13 cellular contexts compared by ENCODE assay signal in the genomic region with DNA sequence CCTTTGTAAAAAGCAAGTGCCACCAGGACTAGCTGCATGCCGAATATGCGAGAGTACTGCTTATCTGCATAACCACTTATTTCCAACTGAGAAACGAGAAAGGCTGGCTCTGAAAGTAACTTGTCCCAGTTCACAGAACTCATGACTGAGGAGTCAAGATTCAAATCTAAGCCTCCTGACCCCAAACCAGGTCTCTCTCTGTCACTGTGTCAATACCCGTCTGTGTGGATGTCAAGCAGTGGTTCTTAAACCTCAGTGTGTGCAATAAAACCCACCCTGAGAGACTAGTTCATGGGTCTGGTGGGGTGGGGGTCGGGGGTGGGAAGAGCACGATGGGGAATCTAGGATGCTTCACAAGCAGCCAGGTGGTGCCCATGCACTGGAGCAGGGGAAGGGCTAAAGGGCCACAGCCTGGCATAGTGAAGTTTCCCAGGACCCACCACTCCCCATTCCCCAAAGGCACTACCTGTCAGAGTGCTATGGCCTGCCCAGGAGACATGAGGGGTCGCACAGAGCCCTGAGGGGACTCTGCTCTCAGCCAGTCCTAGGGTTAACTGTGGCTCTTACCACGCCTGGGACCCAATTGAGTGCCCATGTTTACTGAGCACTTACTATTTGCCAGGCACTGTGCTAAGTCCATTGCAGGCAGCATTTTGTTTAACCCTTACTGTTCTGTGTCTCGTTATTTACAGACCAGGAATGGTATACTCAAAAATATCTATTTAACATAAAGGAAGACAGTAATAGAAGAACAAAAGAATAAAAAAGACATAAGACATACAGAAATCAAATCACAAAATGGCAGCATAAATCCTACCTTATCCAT. TPM values are rescaled to one million over a fixed set of nuclear protein-coding genes. Genes with fewer than 3 reads are reported as not detected.
A peak's percentile ranks its signal among the peaks of the same experiment; 100 is the strongest.
DNase-seq lines count a peak whose midpoint lies in the region; ATAC-seq and TF ChIP-seq lines count a peak whose summit lies in the region.
"Had no signal": no experiment of that assay in that cellular context is flagged by ENCODE, and none has a peak within 500 bp of the region (broad histone marks: within the 10 kb centered on the region; RNA-seq: fewer than 3 reads in every experiment).

No MANE protein-coding gene starts in this region.

- no peak for TF ChIP-seq POLR2A in vagina (IDR thresholded peaks at IDR 0.05)

- H3K27ac ChIP-seq in vagina, result peak overlapping the region; percentile 93

- H3K4me3 Mint-ChIP-seq in stimulated activated naive CD8-positive, alpha-beta T cell treated with anti-CD3 and anti-CD28 coated beads, Interleukin-15, Interleukin-2, amounts not matched to agents 100 ng/mL and 50 ng/mL, for 24 hours, result no peak overlapping the region
- H3K4me3 Mint-ChIP-seq in activated naive CD8-positive, alpha-beta T cell treated with anti-CD3 and anti-CD28 coated beads, Interleukin-2, amount 50 U/mL, for 24 hours, result peak overlapping the region; percentile 17
- peak overlapping the region; percentile 22 to 90 (median 68) for H3K4me3 Mint-ChIP-seq in naive B cell
- H3K4me3 Mint-ChIP-seq: activated T-cell treated with anti-CD3 and anti-CD28 coated beads, Interleukin-2, amount 50 U/mL, for 4 hours had no signal

- H3K4me1 Mint-ChIP-seq in stimulated activated naive CD8-positive, alpha-beta T cell treated with anti-CD3 and anti-CD28 coated beads, Interleukin-15, Interleukin-2, amounts not matched to agents 100 ng/mL and 50 ng/mL, for 24 hours (ENCODE audit: low read depth), result peaks cover 100% of the 10 kb centered on the region
- peaks cover 99% of the 10 kb centered on the region for H3K4me1 Mint-ChIP-seq in activated naive CD8-positive, alpha-beta T cell treated with anti-CD3 and anti-CD28 coated beads, Interleukin-2, amount 50 U/mL, for 24 hours
- peaks cover 72 to 99% (median 94%) of the 10 kb centered on the region in 3 donors for H3K4me1 Mint-ChIP-seq in naive B cell

- H3K27me3 ChIP-seq in vagina, result no peaks in the 10 kb centered on the region

- H3K36me3 Mint-ChIP-seq in stimulated activated naive CD8-positive, alpha-beta T cell treated with anti-CD3 and anti-CD28 coated beads, Interleukin-15, Interleukin-2, amounts not matched to agents 100 ng/mL and 50 ng/mL, for 24 hours (ENCODE audit: low read depth), result peaks cover 20% of the 10 kb centered on the region
- H3K36me3 Mint-ChIP-seq in activated naive CD8-positive, alpha-beta T cell treated with anti-CD3 and anti-CD28 coated beads, Interleukin-2, amount 50 U/mL, for 24 hours (ENCODE audit: low read depth), result peaks cover 14% of the 10 kb centered on the region
- H3K36me3 Mint-ChIP-seq in naive B cell, result no peaks in the 10 kb centered on the region

- H3K27me3 Mint-ChIP-seq in stimulated activated naive CD8-positive, alpha-beta T cell treated with anti-CD3 and anti-CD28 coated beads, Interleukin-15, Interleukin-2, amounts not matched to agents 100 ng/mL and 50 ng/mL, for 24 hours, result no peaks in the 10 kb centered on the region
- no peaks in the 10 kb centered on the region for H3K27me3 Mint-ChIP-seq in activated naive CD8-positive, alpha-beta T cell treated with anti-CD3 and anti-CD28 coated beads, Interleukin-2, amount 50 U/mL, for 24 hours
- no peaks in the 10 kb centered on the region for H3K27me3 Mint-ChIP-seq in naive B cell

- H3K36me3 ChIP-seq in vagina, result no peaks in the 10 kb centered on the region

- intact Hi-C loops in vagina (cut with DNase I), result no loop called here

- peaks cover 100% of the 10 kb centered on the region for H3K4me1 ChIP-seq in vagina

- ATAC-seq in stimulated activated naive CD8-positive, alpha-beta T cell treated with anti-CD3 and anti-CD28 coated beads, Interleukin-15, Interleukin-2, amounts not matched to agents 100 U/mL and 50 U/mL, for 24 hours, result no peak
- no peak for ATAC-seq in activated naive CD8-positive, alpha-beta T cell treated with anti-CD3 and anti-CD28 coated beads, Interleukin-2, amount 50 U/mL, for 24 hours
- ATAC-seq in naive B cell (ENCODE audit: low read depth in 2 of 2), result no peak
- no peak for ATAC-seq in activated CD4-positive, CD25-positive, alpha-beta regulatory T cell treated with anti-CD3 and anti-CD28 coated beads, Interleukin-2, amount 50 U/mL, for 24 hours

- peak overlapping the region; percentile 80 for H3K27ac Mint-ChIP-seq in stimulated activated naive CD8-positive, alpha-beta T cell treated with anti-CD3 and anti-CD28 coated beads, Interleukin-15, Interleukin-2, amounts not matched to agents 100 ng/mL and 50 ng/mL, for 24 hours
- peak overlapping the region; percentile 59 for H3K27ac Mint-ChIP-seq in activated naive CD8-positive, alpha-beta T cell treated with anti-CD3 and anti-CD28 coated beads, Interleukin-2, amount 50 U/mL, for 24 hours
- H3K27ac Mint-ChIP-seq in naive B cell, result peak overlapping the region; percentile 66 to 98 (median 96)

- DNase-seq in stimulated activated naive CD8-positive, alpha-beta T cell treated with anti-CD3 and anti-CD28 coated beads, Interleukin-15, Interleukin-2, amounts not matched to agents 100 U/mL and 50 U/mL, for 24 hours, result no peak
- no peak for DNase-seq in activated naive CD8-positive, alpha-beta T cell treated with anti-CD3 and anti-CD28 coated beads, Interleukin-2, amount 50 U/mL, for 24 hours
- DNase-seq in naive B cell (no peak), vagina (ENCODE audit: extremely low spot score in 2 of 2) (no peak), activated gamma-delta T cell treated with Interleukin-2 at 50 U/mL for 16 hours (no peak)
- DNase-seq in stimulated activated CD8-positive, alpha-beta memory T cell treated with anti-CD3 and anti-CD28 coated beads, Interleukin-4, amount 100 ng/mL, for 48 hours, result no peak
- DNase-seq: activated T-cell treated with anti-CD3 and anti-CD28 coated beads, Interleukin-2, amount 50 U/mL, for 4 hours; kidney glomerular epithelial cell; NCI-H2029; small intestine; substantia nigra had no signal

- TF ChIP-seq CTCF in vagina (IDR thresholded peaks at IDR 0.05), result no peak

- H3K9me3 Mint-ChIP-seq in stimulated activated naive CD8-positive, alpha-beta T cell treated with anti-CD3 and anti-CD28 coated beads, Interleukin-15, Interleukin-2, amounts not matched to agents 100 ng/mL and 50 ng/mL, for 24 hours, result no peaks in the 10 kb centered on the region
- no peaks in the 10 kb centered on the region for H3K9me3 Mint-ChIP-seq in activated naive CD8-positive, alpha-beta T cell treated with anti-CD3 and anti-CD28 coated beads, Interleukin-2, amount 50 U/mL, for 24 hours
- H3K9me3 Mint-ChIP-seq in naive B cell, result no peaks in the 10 kb centered on the region
- H3K9me3 Mint-ChIP-seq: activated T-cell treated with anti-CD3 and anti-CD28 coated beads, Interleukin-2, amount 50 U/mL, for 4 hours had no signal

- no peaks in the 10 kb centered on the region for H3K9me3 ChIP-seq in vagina

- H3K4me3 ChIP-seq in vagina, result no peak overlapping the region

RNA-seq across cellular contexts. Expression of a gene that starts 33.4 kb away (rescaled TPM):
- 10 to 100 TPM; 10.6 to 19.7 (median 15.4) TPM for polyA plus RNA-seq in naive B cell (ENCODE audit: low read depth in 6 of 6)
- total RNA-seq in vagina, result 35.4 TPM
